In genomic region chr1:116606067-116606466, GRCh38 we compare ENCODE assay signal across 8 cellular contexts. TPM values are rescaled to one million over a fixed set of nuclear protein-coding genes. Genes with fewer than 3 reads are reported as not detected.
DNase-seq lines count a peak whose midpoint lies in the region; ATAC-seq, FAIRE-seq and TF ChIP-seq lines count a peak whose summit lies in the region.
"Not testable (repeated sequence)": the region's sequence is repeated elsewhere in the genome, so short reads cannot be mapped to it uniquely, and the experiment has no call there.

No MANE protein-coding gene starts in this region.

- 87% methylated on average over 5 of the region's 8 CpGs for whole genome bisulfite sequencing in K562 (ENCODE audit: insufficient coverage, low coverage, missing lambda C conversion rate)
- WGBS in hepatocyte (ENCODE audit: low lambda C conversion rate, missing lambda C conversion rate) = 80% methylated on average over 8 of the region's 8 CpGs

- intact Hi-C loops in activated CD8-positive, alpha-beta T cell treated with anti-CD3 and anti-CD28 coated beads for 36 hours (cut with micrococcal nuclease); K562 (cut with micrococcal nuclease); natural killer cell (cut with micrococcal nuclease): not testable (repeated sequence)

- BruUV-seq in K562 (replicated peaks; lab: Mats Ljungman, UMichigan) = not testable (repeated sequence)

- not testable (repeated sequence) for TF ChIP-seq RAD21 in K562 (CRISPR knock-in tag; conservative IDR thresholded peaks at IDR 0.05 in 1 of 2, IDR thresholded peaks at IDR 0.05 in 1 of 2)

- not testable (repeated sequence) for H3K36me3 Mint-ChIP-seq in activated CD8-positive, alpha-beta T cell treated with anti-CD3 and anti-CD28 coated beads for 36 hours (ENCODE audit: low read depth); natural killer cell

- not testable (repeated sequence) for H3K4me1 ChIP-seq in K562 (replicated peaks in 1 of 2; ENCODE audit: control insufficient read depth in 2 of 2, insufficient read depth in 2 of 2, low read length in 2 of 2); hepatocyte (ENCODE audit: insufficient read depth)

- H3K27ac ChIP-seq in K562 (ENCODE audit: extremely low read depth, low read depth, low read length) = not testable (repeated sequence)
- peak overlapping the region; percentile 15 for H3K27ac ChIP-seq in hepatocyte

- POLR2A ChIA-PET in activated CD8-positive, alpha-beta T cell treated with anti-CD3 and anti-CD28 coated beads for 36 hours (lab: Charles Lee); K562 (lab: Yijun Ruan, JAX): not testable (repeated sequence)

- not testable (repeated sequence) for H3K9me3 ChIP-seq in K562 (replicated peaks; ENCODE audit: control insufficient read depth, insufficient read depth, low read depth, low read length); hepatocyte (ENCODE audit: low read depth)

- H2AFZ ChIP-seq in K562 (ENCODE audit: low read depth, low read length); hepatocyte: not testable (repeated sequence)

- TF ChIP-seq CTCF in activated CD8-positive, alpha-beta T cell treated with anti-CD3 and anti-CD28 coated beads for 36 hours (IDR thresholded peaks at IDR 0.05); K562 (IDR thresholded peaks at IDR 0.05 in 2 of 3, conservative IDR thresholded peaks at IDR 0.05 in 1 of 3; ENCODE audit: insufficient read depth in 2 of 3, low read depth in 1 of 3, low read length in 3 of 3); hepatocyte (IDR thresholded peaks at IDR 0.05; ENCODE audit: poor library complexity); natural killer cell (IDR thresholded peaks at IDR 0.05): not testable (repeated sequence)

- H3K27me3 Mint-ChIP-seq in activated CD8-positive, alpha-beta T cell treated with anti-CD3 and anti-CD28 coated beads for 36 hours = not testable (repeated sequence)
- peaks cover 12 to 31% of the 10 kb centered on the region in 2 donors for H3K27me3 Mint-ChIP-seq in natural killer cell (ENCODE audit: low read depth in 2 of 2)
- H3K27me3 Mint-ChIP-seq in stimulated activated naive CD8-positive, alpha-beta T cell treated with anti-CD3 and anti-CD28 coated beads, Interleukin-15, amount 100 ng/mL, for 72 hours = peaks cover 18% of the 10 kb centered on the region

- not testable (repeated sequence) for TF ChIP-seq EP300 in K562 (IDR thresholded peaks at IDR 0.05; ENCODE audit: low read length)

- not testable (repeated sequence) for TF ChIP-seq POLR2A in K562 (conservative IDR thresholded peaks at IDR 0.05)

- not testable (repeated sequence) for H3K36me3 ChIP-seq in K562 (ENCODE audit: control insufficient read depth, insufficient read depth, low read length); hepatocyte (replicated peaks; ENCODE audit: insufficient read depth, low read depth)

- not testable (repeated sequence) for H3K4me3 ChIP-seq in K562, hepatocyte

- in situ Hi-C loops in K562 (cut with MboI) = not testable (repeated sequence)

- CTCF ChIA-PET in activated CD8-positive, alpha-beta T cell treated with anti-CD3 and anti-CD28 coated beads for 36 hours (lab: Charles Lee) = interaction anchor here (0.7 to 2.3 kb wide), 3 partner anchors 10 to 66 kb away, joined by 3 to 5 read pairs (median 4); no protein-coding TSS in a partner anchor
- CTCF ChIA-PET in K562 (lab: Yijun Ruan, JAX; ENCODE audit: low intra/inter-chr PET ratio) = not testable (repeated sequence)

- H3K79me2 ChIP-seq in K562 (ENCODE audit: control insufficient read depth, insufficient read depth, low read length); hepatocyte: not testable (repeated sequence)

- not testable (repeated sequence) for H3K9me2 ChIP-seq in hepatocyte (replicated peaks; ENCODE audit: insufficient read depth)

- H3K4me1 Mint-ChIP-seq in activated CD8-positive, alpha-beta T cell treated with anti-CD3 and anti-CD28 coated beads for 36 hours (ENCODE audit: low read depth) = peaks cover 26% of the 10 kb centered on the region
- peaks cover 13 to 15% of the 10 kb centered on the region in 2 donors for H3K4me1 Mint-ChIP-seq in natural killer cell
- peaks cover 26% of the 10 kb centered on the region for H3K4me1 Mint-ChIP-seq in stimulated activated naive CD8-positive, alpha-beta T cell treated with anti-CD3 and anti-CD28 coated beads, Interleukin-15, amount 100 ng/mL, for 72 hours

- not testable (repeated sequence) for H4K20me1 ChIP-seq in K562 (replicated peaks; ENCODE audit: control insufficient read depth, insufficient read depth, low read length); hepatocyte (ENCODE audit: insufficient read depth, poor library complexity, severe bottlenecking)

- H3K9me1 ChIP-seq in K562 (ENCODE audit: control insufficient read depth, insufficient read depth, low read length) = not testable (repeated sequence)

- peak; percentile 11 for FAIRE-seq in K562 (lab: Jason Lieb, UNC)

- not testable (repeated sequence) for H3K4me2 ChIP-seq in K562 (ENCODE audit: insufficient read depth, low read length); hepatocyte

- H3K4me3 Mint-ChIP-seq in activated CD8-positive, alpha-beta T cell treated with anti-CD3 and anti-CD28 coated beads for 36 hours; natural killer cell; stimulated activated naive CD8-positive, alpha-beta T cell treated with anti-CD3 and anti-CD28 coated beads, Interleukin-15, amount 100 ng/mL, for 72 hours: not testable (repeated sequence)

- not testable (repeated sequence) for H3K9me3 Mint-ChIP-seq in activated CD8-positive, alpha-beta T cell treated with anti-CD3 and anti-CD28 coated beads for 36 hours; natural killer cell; stimulated activated naive CD8-positive, alpha-beta T cell treated with anti-CD3 and anti-CD28 coated beads, Interleukin-15, amount 100 ng/mL, for 72 hours

- H3K27me3 ChIP-seq in K562 (ENCODE audit: control insufficient read depth in 2 of 2, insufficient read depth in 2 of 2, low read length in 2 of 2); hepatocyte: not testable (repeated sequence)

- not testable (repeated sequence) for H3K9ac ChIP-seq in K562 (ENCODE audit: insufficient read depth in 1 of 2, low read depth in 2 of 2, low read length in 2 of 2)

- peak; percentile 63 for ATAC-seq in activated CD8-positive, alpha-beta T cell treated with anti-CD3 and anti-CD28 coated beads for 36 hours
- not testable (repeated sequence) for ATAC-seq in K562
- peak; percentile 67 to 88 (median 75) for ATAC-seq in natural killer cell
- ATAC-seq in stimulated activated naive CD8-positive, alpha-beta T cell treated with anti-CD3 and anti-CD28 coated beads, Interleukin-15, amount 100 ng/mL, for 72 hours = peak; percentile 70

- DNase-seq in CD1c-positive myeloid dendritic cell (ENCODE audit: extremely low spot score) (peak; percentile 80), Kasumi-1 (lab: John Stamatoyannopoulos, UW) (peak; percentile 50 to 64), SIG-M5 treated with dmso at 0.1 percent for 504 hours (lab: John Stamatoyannopoulos, UW; ENCODE audit: unreplicated experiment) (peak; percentile 73)
- peak; percentile 20 for DNase-seq in activated CD8-positive, alpha-beta T cell treated with anti-CD3 and anti-CD28 coated beads for 36 hours
- DNase-seq in K562 (ENCODE audit: extremely low read depth in 1 of 4, low spot score in 3 of 4); hepatocyte (ENCODE audit: low spot score); natural killer cell; stimulated activated naive CD8-positive, alpha-beta T cell treated with anti-CD3 and anti-CD28 coated beads, Interleukin-15, amount 100 ng/mL, for 72 hours: not testable (repeated sequence)

- H3K27ac Mint-ChIP-seq in activated CD8-positive, alpha-beta T cell treated with anti-CD3 and anti-CD28 coated beads for 36 hours = peak overlapping the region; percentile 26
- peak overlapping the region in 1 of 2 donors; percentile 8 for H3K27ac Mint-ChIP-seq in natural killer cell
- not testable (repeated sequence) for H3K27ac Mint-ChIP-seq in stimulated activated naive CD8-positive, alpha-beta T cell treated with anti-CD3 and anti-CD28 coated beads, Interleukin-15, amount 100 ng/mL, for 72 hours

RNA-seq across cellular contexts. Expression of gene CD58, which starts 35.2 kb away (rescaled TPM):
- total RNA-seq in activated CD8-positive, alpha-beta T cell treated with anti-CD3 and anti-CD28 coated beads for 36 hours = 10 to 100 TPM; 11.1 to 12.7 TPM
- total RNA-seq in K562 (2011; cell fraction: chromatin; rRNA removed; ENCODE audit: low replicate concordance) = 43.8 and 80.5 TPM in 2 replicates
- total RNA-seq in K562 (2011; cell fraction: nucleolus; rRNA removed) = 32.9 and 38.5 TPM in 2 replicates
- 55.1 and 71.8 TPM in 2 replicates for total RNA-seq in K562 (2011; cell fraction: nucleoplasm; rRNA removed)
- total RNA-seq in K562 (2014; rRNA removed) (18.1 and 20.6 TPM in 2 replicates), K562 (2014; rRNA removed; fragmentation: Illumina TruSeq; extraction: Trizol) (38.9 and 44.3 TPM in 2 replicates), K562 (2015; rRNA removed; fragmentation: Illumina TruSeq; extraction: Trizol) (32.6 and 37.4 TPM in 2 replicates), K562 (2021) (22.6 and 23.1 TPM in 2 replicates), hepatocyte (14.4 and 16.0 TPM in 2 replicates), natural killer cell (10 to 100 TPM; 27.4 to 34.0 (median 28.6) TPM)
- polyA plus RNA-seq in K562 (2011; rRNA removed) (63.1 and 113 TPM in 2 replicates), K562 (2014; fragmentation: Illumina TruSeq; extraction: Trizol) (49.0 and 53.2 TPM in 2 replicates), K562 (2014; fragmentation: Nextera tagmentation; extraction: Ambion mirVana) (10 to 100 TPM; 24.6 to 33.0 TPM), K562 (2014; rRNA removed) (40.9 and 45.0 TPM in 2 replicates), hepatocyte (23.3 and 26.9 TPM in 2 replicates)
- polyA plus RNA-seq in K562 (2011; cell fraction: cytosol; rRNA removed) = 26.9 and 29.8 TPM in 2 replicates
- 35.4 and 45.0 TPM in 2 replicates for polyA plus RNA-seq in K562 (2011; cell fraction: nucleus; rRNA removed)
- 27.1 and 33.9 TPM in 2 replicates for polyA plus RNA-seq in K562 (2012)
- 43.3 and 57.6 TPM in 2 replicates for polyA minus RNA-seq in K562 (2011; rRNA and poly(A)+ RNA removed)
- 11.0 and 23.7 TPM in 2 replicates for polyA minus RNA-seq in K562 (2011; cell fraction: cytosol; rRNA and poly(A)+ RNA removed)
- polyA minus RNA-seq in K562 (2011; cell fraction: nucleus; rRNA and poly(A)+ RNA removed) = 27.6 and 28.0 TPM in 2 replicates
